In the genomic region with DNA sequence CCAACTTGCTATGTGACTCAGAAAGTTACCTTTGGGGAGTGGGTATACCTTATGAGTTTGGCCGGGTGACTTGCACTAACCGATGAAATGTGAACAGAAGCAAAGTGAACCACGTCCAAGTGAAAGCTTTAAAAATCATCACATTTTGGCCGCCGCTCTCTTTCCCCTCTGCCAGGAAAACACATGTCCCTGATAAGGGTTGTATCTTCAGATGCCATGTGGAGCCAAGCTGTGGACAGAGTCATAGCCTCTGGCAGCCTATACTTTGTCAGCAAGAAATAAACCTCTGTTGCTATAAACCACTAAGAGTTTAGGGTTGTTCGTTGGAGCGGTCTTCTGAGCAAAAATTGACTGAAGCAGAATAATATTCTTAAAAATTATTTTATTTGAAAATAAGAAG, we compare ENCODE assay signal across 20 cellular contexts.
DNase-seq lines count a peak whose midpoint lies in the region; ATAC-seq and TF ChIP-seq lines count a peak whose summit lies in the region.
"Had no signal": no experiment of that assay in that cellular context is flagged by ENCODE, and none has a peak within 500 bp of the region (broad histone marks: within the 10 kb centered on the region; RNA-seq: fewer than 3 reads in every experiment).

No MANE protein-coding gene starts in this region.

- no peak overlapping the region for H3K23ac ChIP-seq in neuronal stem cell (ENCODE audit: low read depth, low read length, poor library complexity)

- no peak overlapping the region for H2BK120ac ChIP-seq in neuronal stem cell (ENCODE audit: low read depth, low read length)

- H2BK12ac ChIP-seq in neuronal stem cell (ENCODE audit: low read length) = no peak overlapping the region

- H3K9ac ChIP-seq in neuronal stem cell (ENCODE audit: low read depth, low read length, poor library complexity) = no peak overlapping the region

- TF ChIP-seq CTCF in AG10803 (conservative IDR thresholded peaks at IDR 0.05; ENCODE audit: low read length) (no peak), fibroblast of pulmonary artery (IDR thresholded peaks at IDR 0.05; ENCODE audit: low read length, missing control alignments) (no peak), progenitor cell of endocrine pancreas (IDR thresholded peaks at IDR 0.05; ENCODE audit: unreplicated experiment) (no peak)

- no peak overlapping the region for H3K27ac Mint-ChIP-seq in progenitor cell of endocrine pancreas
- H3K27ac Mint-ChIP-seq: activated T-cell treated with anti-CD3 and anti-CD28 coated beads, Interleukin-2, amount 50 U/mL, for 24 hours; memory B cell; type B pancreatic cell had no signal

- CTCF ChIA-PET in HEK293T (lab: Yijun Ruan, JAX) = no interaction called here

- H3K27ac ChIP-seq in neuronal stem cell (replicated peaks; ENCODE audit: low read length) = no peak overlapping the region

- H3K4me1 Mint-ChIP-seq in progenitor cell of endocrine pancreas (ENCODE audit: low read depth) = peaks cover 1% of the 10 kb centered on the region
- H3K4me1 Mint-ChIP-seq: memory B cell had no signal

- H3K36me3 Mint-ChIP-seq in progenitor cell of endocrine pancreas (ENCODE audit: insufficient read depth) = peaks cover 3% of the 10 kb centered on the region
- H3K36me3 Mint-ChIP-seq: memory B cell had no signal

- H3K27me3 ChIP-seq in neuronal stem cell (ENCODE audit: control insufficient read depth in 3 of 3, insufficient read depth in 3 of 3, low read depth in 1 of 3, low read length in 3 of 3) = no peaks in the 10 kb centered on the region

- no peaks in the 10 kb centered on the region for H3K27me3 Mint-ChIP-seq in progenitor cell of endocrine pancreas
- H3K27me3 Mint-ChIP-seq: memory B cell, type B pancreatic cell had no signal

- no peak overlapping the region for H2BK5ac ChIP-seq in neuronal stem cell (ENCODE audit: low read length)

- H3K36me3 ChIP-seq in neuronal stem cell (replicated peaks in 1 of 2; ENCODE audit: control insufficient read depth in 2 of 2, insufficient read depth in 2 of 2, low read length in 2 of 2) = no peaks in the 10 kb centered on the region

- H3K4me3 ChIP-seq in AG10803 (ENCODE audit: low read length) (no peak overlapping the region), fibroblast of pulmonary artery (replicated peaks; ENCODE audit: low read depth, low read length) (no peak overlapping the region), neuronal stem cell (ENCODE audit: low read length in 2 of 2) (no peak overlapping the region)

- H2BK15ac ChIP-seq in neuronal stem cell (ENCODE audit: low read length) = no peak overlapping the region

- H4K8ac ChIP-seq in neuronal stem cell (ENCODE audit: low read depth, low read length) = no peak overlapping the region

- no peaks in the 10 kb centered on the region for H3K4me1 ChIP-seq in neuronal stem cell (ENCODE audit: control insufficient read depth in 2 of 2, insufficient read depth in 1 of 2, low read depth in 1 of 2, low read length in 2 of 2)

- no peaks in the 10 kb centered on the region for H3K79me1 ChIP-seq in neuronal stem cell (ENCODE audit: low read depth, low read length)

- peak overlapping the region; percentile 24 for H3K4me2 ChIP-seq in neuronal stem cell (ENCODE audit: insufficient read depth, low read length, poor library complexity, severe bottlenecking)

- H3K4ac ChIP-seq in neuronal stem cell (ENCODE audit: low read length) = no peak overlapping the region

- ATAC-seq in SK-N-SH treated with all-trans-retinoic acid at 6 μM for 48 hours (peak; percentile 55; the same call in 1 of the 3 replicates), GM19328 (IDR thresholded peaks at IDR 0.05; ENCODE audit: unreplicated experiment) (no peak)

- H2AK5ac ChIP-seq in neuronal stem cell (ENCODE audit: low read depth, low read length) = no peak overlapping the region

- no peak overlapping the region for H3K14ac ChIP-seq in neuronal stem cell (ENCODE audit: low read length)

- POLR2A ChIA-PET in HEK293T (lab: Yijun Ruan, JAX) = no interaction called here

- H3K18ac ChIP-seq in neuronal stem cell (ENCODE audit: low read length) = no peak overlapping the region

- no peak overlapping the region for H3K4me3 Mint-ChIP-seq in progenitor cell of endocrine pancreas (ENCODE audit: low read depth)
- H3K4me3 Mint-ChIP-seq: activated T-cell treated with anti-CD3 and anti-CD28 coated beads, Interleukin-2, amount 50 U/mL, for 24 hours; memory B cell; type B pancreatic cell had no signal

- no CpG with 5 or more reads among the region's 7 CpGs for WGBS in neuronal stem cell (ENCODE audit: extremely low coverage in 2 of 2, insufficient read length in 2 of 2, insufficient replicate concordance in 1 of 2), 2 donors

- H4K91ac ChIP-seq in neuronal stem cell (ENCODE audit: low read depth, low read length, poor library complexity) = no peak overlapping the region

- no peak overlapping the region for H2AFZ ChIP-seq in neuronal stem cell (ENCODE audit: low read length)

- H3K9me3 ChIP-seq in neuronal stem cell (replicated peaks in 1 of 2; ENCODE audit: control insufficient read depth in 2 of 2, insufficient read depth in 1 of 2, low read depth in 1 of 2, low read length in 2 of 2) = peaks cover 0 to 12% of the 10 kb centered on the region in 2 donors

- DNase-seq in AG10803 (ENCODE audit: low read depth) = peak; percentile 66
- DNase-seq in fibroblast of pulmonary artery (ENCODE audit: low read depth) = peak; percentile 48
- no peak for DNase-seq in neuronal stem cell (ENCODE audit: low spot score)
- no peak for DNase-seq in islet precursor cell
- no peak for DNase-seq in HEK293T (ENCODE audit: extremely low spot score)
- no peak for DNase-seq in progenitor cell of endocrine pancreas (ENCODE audit: low spot score, unreplicated experiment)
- DNase-seq: activated CD4-positive, alpha-beta T cell treated with anti-CD3 and anti-CD28 coated beads for 1 hour; activated CD8-positive, alpha-beta memory T cell treated with anti-CD3 and anti-CD28 coated beads for 24 hours; activated naive CD4-positive, alpha-beta T cell treated with Interleukin-2 at 50 U/mL for 16 hours; activated T-cell treated with anti-CD3 and anti-CD28 coated beads, Interleukin-2, amount 50 U/mL, for 24 hours; amygdala; kidney; MM.1S; NCI-H1436 treated with DMSO at 0.1 percent for 48 hours; NCI-H526; stimulated activated CD4-positive, alpha-beta T cell treated with anti-CD3 and anti-CD28 coated beads, Interleukin-15, amount 100 ng/mL, for 24 hours had no signal

- peaks cover 4% of the 10 kb centered on the region for H3K9me3 Mint-ChIP-seq in progenitor cell of endocrine pancreas (ENCODE audit: low read depth)
- H3K9me3 Mint-ChIP-seq: type B pancreatic cell had no signal

TF ChIP-seq in SK-N-SH treated with all-trans-retinoic acid at 6 μM for 48 hours, 23 proteins besides CTCF, POLR2A, EP300 and RAD21 (continues in another document):
- TF ChIP-seq, protein P1, sequence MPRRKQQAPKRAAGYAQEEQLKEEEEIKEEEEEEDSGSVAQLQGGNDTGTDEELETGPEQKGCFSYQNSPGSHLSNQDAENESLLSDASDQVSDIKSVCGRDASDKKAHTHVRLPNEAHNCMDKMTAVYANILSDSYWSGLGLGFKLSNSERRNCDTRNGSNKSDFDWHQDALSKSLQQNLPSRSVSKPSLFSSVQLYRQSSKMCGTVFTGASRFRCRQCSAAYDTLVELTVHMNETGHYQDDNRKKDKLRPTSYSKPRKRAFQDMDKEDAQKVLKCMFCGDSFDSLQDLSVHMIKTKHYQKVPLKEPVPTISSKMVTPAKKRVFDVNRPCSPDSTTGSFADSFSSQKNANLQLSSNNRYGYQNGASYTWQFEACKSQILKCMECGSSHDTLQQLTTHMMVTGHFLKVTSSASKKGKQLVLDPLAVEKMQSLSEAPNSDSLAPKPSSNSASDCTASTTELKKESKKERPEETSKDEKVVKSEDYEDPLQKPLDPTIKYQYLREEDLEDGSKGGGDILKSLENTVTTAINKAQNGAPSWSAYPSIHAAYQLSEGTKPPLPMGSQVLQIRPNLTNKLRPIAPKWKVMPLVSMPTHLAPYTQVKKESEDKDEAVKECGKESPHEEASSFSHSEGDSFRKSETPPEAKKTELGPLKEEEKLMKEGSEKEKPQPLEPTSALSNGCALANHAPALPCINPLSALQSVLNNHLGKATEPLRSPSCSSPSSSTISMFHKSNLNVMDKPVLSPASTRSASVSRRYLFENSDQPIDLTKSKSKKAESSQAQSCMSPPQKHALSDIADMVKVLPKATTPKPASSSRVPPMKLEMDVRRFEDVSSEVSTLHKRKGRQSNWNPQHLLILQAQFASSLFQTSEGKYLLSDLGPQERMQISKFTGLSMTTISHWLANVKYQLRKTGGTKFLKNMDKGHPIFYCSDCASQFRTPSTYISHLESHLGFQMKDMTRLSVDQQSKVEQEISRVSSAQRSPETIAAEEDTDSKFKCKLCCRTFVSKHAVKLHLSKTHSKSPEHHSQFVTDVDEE (CRISPR knock-in tag; IDR thresholded peaks at IDR 0.05) = peak; percentile 38; the same call in 1 of the 2 replicates
- peak; percentile 86 for TF ChIP-seq TCF4 (CRISPR knock-in tag; IDR thresholded peaks at IDR 0.05; ENCODE audit: borderline replicate concordance)
- TF ChIP-seq SNAI2 (CRISPR knock-in tag; IDR thresholded peaks at IDR 0.05) = no peak

TF ChIP-seq in HEK293T, 16 proteins besides CTCF, POLR2A, EP300 and RAD21:
- TF ChIP-seq L3MBTL2 (conservative IDR thresholded peaks at IDR 0.05) (no peak), BHLHE40 (IDR thresholded peaks at IDR 0.05; ENCODE audit: borderline replicate concordance) (no peak), CTBP1 (IDR thresholded peaks at IDR 0.05; ENCODE audit: borderline replicate concordance) (no peak), SP1 (IDR thresholded peaks at IDR 0.05) (no peak), ZNF384 (IDR thresholded peaks at IDR 0.05) (no peak), SUZ12 (IDR thresholded peaks at IDR 0.05) (no peak), LEF1 (IDR thresholded peaks at IDR 0.05; ENCODE audit: borderline replicate concordance) (no peak), HDGF (IDR thresholded peaks at IDR 0.05; ENCODE audit: borderline replicate concordance) (no peak), ARNT (IDR thresholded peaks at IDR 0.05) (no peak), FOXM1 (IDR thresholded peaks at IDR 0.05; ENCODE audit: borderline replicate concordance) (no peak), FOXA1 (IDR thresholded peaks at IDR 0.05) (no peak)

Comparison
In these comparisons a context has a peak if more than half of its experiments do, and no peak if none do; other contexts are left out.
1. DNase-seq: peak in AG10803 (single experiment) and fibroblast of pulmonary artery (single experiment); none in neuronal stem cell (single experiment), islet precursor cell (single experiment), HEK293T (single experiment) and progenitor cell of endocrine pancreas (single experiment).